Comparison of ENCODE assay signal across 16 cellular contexts in the genomic region with DNA sequence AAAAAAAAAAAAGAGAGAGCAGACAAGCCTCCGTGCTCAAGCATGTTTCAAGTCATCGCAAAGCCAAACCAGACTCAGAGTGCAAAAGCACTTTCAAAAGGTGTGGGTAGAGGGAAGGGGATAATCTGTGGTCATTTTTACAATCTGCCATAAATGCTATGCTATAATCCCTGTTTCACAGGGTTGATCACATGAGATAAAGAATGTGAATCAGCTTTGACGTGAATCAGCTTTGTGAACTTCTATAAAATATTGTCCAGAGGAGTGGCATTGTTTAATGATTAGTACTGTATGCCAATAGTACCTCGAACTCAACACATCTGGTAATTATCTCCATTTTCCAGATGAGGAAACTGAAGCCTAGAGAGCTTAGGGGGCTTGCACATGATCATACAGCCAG. TPM values are rescaled to one million over a fixed set of nuclear protein-coding genes. Genes with fewer than 3 reads are reported as not detected.
DNase-seq lines count a peak whose midpoint lies in the region; ATAC-seq and TF ChIP-seq lines count a peak whose summit lies in the region.
"Had no signal": no experiment of that assay in that cellular context is flagged by ENCODE, and none has a peak within 500 bp of the region (broad histone marks: within the 10 kb centered on the region; RNA-seq: fewer than 3 reads in every experiment).

No MANE protein-coding gene starts in this region.

- TF ChIP-seq POLR2A in thyroid gland (IDR thresholded peaks at IDR 0.05) = no peak

- no peaks in the 10 kb centered on the region for H3K9me3 Mint-ChIP-seq in activated T-helper 2 cell treated with anti-CD3 and anti-CD28 coated beads, Interferon-gamma antibody, Interleukin-2, Interleukin-4, amounts not matched to agents 10 μg/mL and 5 μg/mL and 100 μg/mL, durations not matched to agents 14 hours and 24 hours and 36 hours
- H3K9me3 Mint-ChIP-seq: CD4-positive, alpha-beta memory T cell had no signal

- H3K27me3 Mint-ChIP-seq in activated T-helper 2 cell treated with anti-CD3 and anti-CD28 coated beads, Interferon-gamma antibody, Interleukin-2, Interleukin-4, amounts not matched to agents 10 μg/mL and 5 μg/mL and 100 μg/mL, durations not matched to agents 14 hours and 24 hours and 36 hours (ENCODE audit: low read depth) = peaks cover 5% of the 10 kb centered on the region

- CTCF ChIA-PET in PC-3 (lab: Charles Lee) = interaction anchor here (2.4 to 3.7 kb wide), 2 partner anchors 119 to 317 kb away, joined by 5 to 37 read pairs; no protein-coding TSS in a partner anchor

- no TSS peak for BruUV-seq in PC-3 (replicated peaks; lab: Mats Ljungman, UMichigan)

- H3K36me3 ChIP-seq in PC-3 (ENCODE audit: low read depth, low read length) (no peaks in the 10 kb centered on the region), mucosa of rectum (ENCODE audit: control insufficient read depth in 2 of 2, insufficient read depth in 2 of 2, low read length in 2 of 2) (no peaks in the 10 kb centered on the region), thyroid gland (no peaks in the 10 kb centered on the region)

- no peaks in the 10 kb centered on the region for H3K36me3 Mint-ChIP-seq in activated T-helper 2 cell treated with anti-CD3 and anti-CD28 coated beads, Interferon-gamma antibody, Interleukin-2, Interleukin-4, amounts not matched to agents 10 μg/mL and 5 μg/mL and 100 μg/mL, durations not matched to agents 14 hours and 24 hours and 36 hours (ENCODE audit: low read depth)
- H3K36me3 Mint-ChIP-seq: CD4-positive, alpha-beta memory T cell had no signal

- TF ChIP-seq CTCF in PC-3 (conservative IDR thresholded peaks at IDR 0.05; ENCODE audit: low read depth, low read length) = no peak
- TF ChIP-seq CTCF in fibroblast of villous mesenchyme (IDR thresholded peaks at IDR 0.05; ENCODE audit: insufficient read depth, low read depth, low read length) = no peak
- TF ChIP-seq CTCF in thyroid gland (IDR thresholded peaks at IDR 0.05) = no peak

- H3K9me3 ChIP-seq in PC-3 (ENCODE audit: low read length) (no peaks in the 10 kb centered on the region), mucosa of rectum (ENCODE audit: control insufficient read depth in 2 of 2, low read length in 2 of 2) (no peaks in the 10 kb centered on the region), thyroid gland (no peaks in the 10 kb centered on the region)

- intact Hi-C loops in PC-3 (cut with micrococcal nuclease) (loop anchor here (10.0 kb wide), 1 partner anchor 48 kb away; no protein-coding TSS in a partner anchor), thyroid gland (cut with DNase I) (loop anchor here (10.0 kb wide), 1 partner anchor 318 kb away; no protein-coding TSS in a partner anchor)
- intact Hi-C loops in activated T-helper 2 cell treated with anti-CD3 and anti-CD28 coated beads, Interferon-gamma antibody, Interleukin-2, Interleukin-4, amounts not matched to agents 10 μg/mL and 5 μg/mL and 100 μg/mL, durations not matched to agents 14 hours and 24 hours and 36 hours (cut with micrococcal nuclease) = no loop called here

- no peak overlapping the region for H3K9ac ChIP-seq in PC-3 (ENCODE audit: low read length)
- no peak overlapping the region for H3K9ac ChIP-seq in mucosa of rectum (ENCODE audit: low read depth in 1 of 2, low read length in 2 of 2)
- H3K9ac ChIP-seq: GM23248 had no signal

- ATAC-seq in PC-3 = peak; percentile 48
- ATAC-seq: GM12878 had no signal

- H3K4me1 ChIP-seq in PC-3 (ENCODE audit: insufficient read depth, low read length) (peaks cover 5% of the 10 kb centered on the region; the same call in 1 of the 2 replicates), mucosa of rectum (ENCODE audit: control insufficient read depth in 2 of 2, insufficient read depth in 2 of 2, low read length in 2 of 2) (peaks cover 16 to 24% of the 10 kb centered on the region in 2 donors), thyroid gland (no peaks in the 10 kb centered on the region)

- WGBS in thyroid gland, 2 donors = 69 to 73% methylated on average over 4 of the region's 4 CpGs

- H3K4me2 ChIP-seq in PC-3 (ENCODE audit: low read length) = no peak overlapping the region

- no peak overlapping the region for H2AFZ ChIP-seq in PC-3 (ENCODE audit: low read length)
- H2AFZ ChIP-seq: GM23248 had no signal

- H3K4me1 Mint-ChIP-seq in activated T-helper 2 cell treated with anti-CD3 and anti-CD28 coated beads, Interferon-gamma antibody, Interleukin-2, Interleukin-4, amounts not matched to agents 10 μg/mL and 5 μg/mL and 100 μg/mL, durations not matched to agents 14 hours and 24 hours and 36 hours (ENCODE audit: low read depth) = no peaks in the 10 kb centered on the region
- H3K4me1 Mint-ChIP-seq: CD4-positive, alpha-beta memory T cell had no signal

- H3K9me2 ChIP-seq in PC-3 (replicated peaks; ENCODE audit: low read length) = no peaks in the 10 kb centered on the region

- no peaks in the 10 kb centered on the region for H4K20me1 ChIP-seq in PC-3 (ENCODE audit: low read length)

- no peak overlapping the region for H3K4me3 Mint-ChIP-seq in activated T-helper 2 cell treated with anti-CD3 and anti-CD28 coated beads, Interferon-gamma antibody, Interleukin-2, Interleukin-4, amounts not matched to agents 10 μg/mL and 5 μg/mL and 100 μg/mL, durations not matched to agents 14 hours and 24 hours and 36 hours (ENCODE audit: low read depth)
- H3K4me3 Mint-ChIP-seq: CD4-positive, alpha-beta memory T cell had no signal

- H3K4me3 ChIP-seq in PC-3 (ENCODE audit: low read length) = no peak overlapping the region
- H3K4me3 ChIP-seq in fibroblast of villous mesenchyme (ENCODE audit: low read depth, low read length) = no peak overlapping the region
- no peak overlapping the region for H3K4me3 ChIP-seq in mucosa of rectum (ENCODE audit: low read length in 2 of 2)
- no peak overlapping the region for H3K4me3 ChIP-seq in thyroid gland (replicated peaks in 1 of 3)
- H3K4me3 ChIP-seq: GM12878, GM23248 had no signal

- no peaks in the 10 kb centered on the region for H3K27me3 ChIP-seq in PC-3 (ENCODE audit: low read length)
- H3K27me3 ChIP-seq in mucosa of rectum (ENCODE audit: control insufficient read depth in 2 of 2, insufficient read depth in 2 of 2, low read length in 2 of 2) = no peaks in the 10 kb centered on the region
- H3K27me3 ChIP-seq in thyroid gland = no peaks in the 10 kb centered on the region

- no peak overlapping the region for H3K27ac Mint-ChIP-seq in activated T-helper 2 cell treated with anti-CD3 and anti-CD28 coated beads, Interferon-gamma antibody, Interleukin-2, Interleukin-4, amounts not matched to agents 10 μg/mL and 5 μg/mL and 100 μg/mL, durations not matched to agents 14 hours and 24 hours and 36 hours
- H3K27ac Mint-ChIP-seq: CD4-positive, alpha-beta memory T cell had no signal

- no peak overlapping the region for H3K27ac ChIP-seq in PC-3 (ENCODE audit: low read length)
- peak overlapping the region; percentile 52 to 86 for H3K27ac ChIP-seq in mucosa of rectum (ENCODE audit: low read depth in 2 of 2, low read length in 2 of 2)
- no peak overlapping the region for H3K27ac ChIP-seq in thyroid gland
- H3K27ac ChIP-seq: GM23248 had no signal

- H3F3A ChIP-seq in PC-3 (ENCODE audit: low read length, unreplicated experiment) = no peaks in the 10 kb centered on the region

- POLR2A ChIA-PET in PC-3 (lab: Charles Lee; ENCODE audit: unreplicated experiment) = no interaction called here

- DNase-seq in PC-3 (peak; percentile 51), fibroblast of villous mesenchyme (ENCODE audit: low read depth) (peak; percentile 17), GM03348 (ENCODE audit: low spot score) (no peak), thyroid gland (no peak)
- DNase-seq in central memory CD4-positive, alpha-beta T cell = no peak
- no peak for DNase-seq in activated T-helper 2 cell treated with anti-CD3 and anti-CD28 coated beads, Interferon-gamma antibody, Interleukin-2, Interleukin-4, amounts not matched to agents 10 μg/mL and 5 μg/mL and 100 μg/mL, durations not matched to agents 14 hours and 24 hours and 36 hours (ENCODE audit: low spot score)
- DNase-seq: C1 segment of cervical spinal cord; CD4-positive, alpha-beta memory T cell; COR-L47; DMS153; DND-41; GM23248; H7; HCEC 1CT had no signal

- no peaks in the 10 kb centered on the region for H3K79me2 ChIP-seq in PC-3 (ENCODE audit: low read length)

RNA-seq across cellular contexts. Expression of a gene that starts 20.0 kb away (rescaled TPM):
- total RNA-seq in PC-3 (2014; rRNA removed) (25.5 and 28.4 TPM in 2 replicates), fibroblast of villous mesenchyme (9.0 and 13.8 TPM in 2 replicates), thyroid gland (10 to 100 TPM; 13.0 to 14.8 (median 14.3) TPM)
- 44.5 and 45.6 TPM in 2 replicates for total RNA-seq in activated T-helper 2 cell treated with anti-CD3 and anti-CD28 coated beads, Interferon-gamma antibody, Interleukin-2, Interleukin-4, amounts not matched to agents 10 μg/mL and 5 μg/mL and 100 μg/mL, durations not matched to agents 14 hours and 24 hours and 36 hours

Comparison
In these comparisons a context has a peak if more than half of its experiments do, and no peak if none do; other contexts are left out.
1. DNase-seq: peak in PC-3 (single experiment) and fibroblast of villous mesenchyme (single experiment); none in central memory CD4-positive, alpha-beta T cell (single experiment), GM03348 (single experiment), thyroid gland (0 of 2) and activated T-helper 2 cell treated with anti-CD3 and anti-CD28 coated beads, Interferon-gamma antibody, Interleukin-2, Interleukin-4, amounts not matched to agents 10 μg/mL and 5 μg/mL and 100 μg/mL, durations not matched to agents 14 hours and 24 hours and 36 hours (single experiment).
2. H3K27ac ChIP-seq: peak in mucosa of rectum (2 of 2); none in PC-3 (single experiment) and thyroid gland (0 of 3).